In the genomic region with DNA sequence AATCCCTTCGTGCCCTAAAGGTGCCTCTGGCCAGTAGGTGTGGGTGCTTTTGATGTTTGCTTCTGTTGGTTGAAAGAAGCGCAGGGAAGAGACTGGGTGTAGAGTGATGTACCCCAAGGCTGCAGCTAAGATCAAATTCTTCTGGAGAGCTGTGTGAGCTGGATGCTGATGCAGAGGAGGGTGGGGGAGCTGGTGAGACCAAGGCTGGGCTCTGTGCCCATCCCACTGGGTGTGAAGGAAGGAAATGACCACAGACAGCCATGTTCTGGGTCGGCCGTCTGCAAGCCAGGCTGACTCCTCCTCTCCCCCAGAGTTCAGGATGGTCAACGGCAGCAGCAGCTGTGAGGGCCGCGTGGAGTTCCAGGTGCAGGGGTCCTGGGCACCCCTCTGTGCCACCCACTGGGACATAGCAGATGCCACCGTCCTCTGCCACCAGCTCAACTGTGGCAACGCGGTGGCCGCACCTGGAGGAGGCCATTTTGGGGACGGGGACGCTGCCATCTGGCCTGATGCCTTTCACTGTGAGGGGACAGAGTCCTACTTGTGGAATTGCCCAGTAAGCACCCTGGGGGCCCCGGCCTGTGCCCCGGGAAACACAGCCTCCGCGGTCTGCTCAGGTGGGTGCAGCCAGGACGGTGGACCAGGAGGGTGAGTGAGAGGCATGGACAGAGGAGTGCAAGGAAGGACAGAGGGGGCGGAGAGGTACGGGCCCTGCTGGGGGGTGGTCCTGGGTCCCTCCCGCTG, we compare ENCODE assay signal across 32 cellular contexts. TPM values are rescaled to one million over a fixed set of nuclear protein-coding genes. Genes with fewer than 3 reads are reported as not detected.
DNase-seq lines count a peak whose midpoint lies in the region; ATAC-seq and TF ChIP-seq lines count a peak whose summit lies in the region.
"Had no signal": no experiment of that assay in that cellular context is flagged by ENCODE, and none has a peak within 500 bp of the region (broad histone marks: within the 10 kb centered on the region; RNA-seq: fewer than 3 reads in every experiment).

No MANE protein-coding gene starts in this region.

- intact Hi-C loops in esophagus muscularis mucosa (cut with DNase I) (no loop called here), posterior vena cava (cut with DNase I) (no loop called here)

- H3F3A ChIP-seq in GM23248 (ENCODE audit: insufficient read depth): no peaks in the 10 kb centered on the region

- in situ Hi-C loops in GM23248 (cut with MboI): no loop called here

- no peak overlapping the region for H3K9ac ChIP-seq in GM23248

- no peaks in the 10 kb centered on the region for H3K9me3 Mint-ChIP-seq in natural killer cell treated with Interleukin-12 subunit alpha and Interleukin-12 subunit beta and Interleukin-15 and Interleukin-18, amount 100 ng/mL, for 72 hours
- H3K9me3 Mint-ChIP-seq: activated B cell treated with CpG ODN at 0.5 μM for 24 hours; activated naive CD4-positive, alpha-beta T cell treated with anti-CD3 and anti-CD28 coated beads, Interleukin-2, amount 10 ng/mL, durations not matched to agents 7 days and 5 days; activated T-helper 1 cell treated with anti-CD3 and anti-CD28 coated beads, Interleukin-12 subunit alpha, Interleukin-12 subunit beta, Interleukin-2, Interleukin-4 antibody, amounts not matched to agents 30 ng/mL and 10 ng/mL and 1 ng/mL, durations not matched to agents 14 hours and 24 hours and 36 hours had no signal

- no peaks in the 10 kb centered on the region for H3K9me2 ChIP-seq in GM23248 (ENCODE audit: insufficient read depth)

- H3K27ac ChIP-seq in GM23248: no peak overlapping the region
- H3K27ac ChIP-seq in esophagus muscularis mucosa (replicated peaks in 1 of 4): no peak overlapping the region
- H3K27ac ChIP-seq: breast epithelium, sigmoid colon had no signal

- H3K27me3 ChIP-seq in GM23248 (replicated peaks; ENCODE audit: insufficient read depth): no peaks in the 10 kb centered on the region
- no peaks in the 10 kb centered on the region for H3K27me3 ChIP-seq in esophagus muscularis mucosa
- H3K27me3 ChIP-seq: breast epithelium, sigmoid colon had no signal

- ATAC-seq in natural killer cell treated with Interleukin-12 subunit alpha and Interleukin-12 subunit beta and Interleukin-15 and Interleukin-18, amount 100 ng/mL, for 72 hours: no peak
- no peak for ATAC-seq in HG02678 (IDR thresholded peaks at IDR 0.05; ENCODE audit: unreplicated experiment)
- ATAC-seq: left colon had no signal

- 77 to 84% methylated on average over 18 to 21 of the region's 21 CpGs for WGBS in GM23248 (ENCODE audit: low coverage in 1 of 2, low lambda C conversion rate in 2 of 2, missing lambda C conversion rate in 2 of 2), 2 experiments
- WGBS in esophagus muscularis mucosa: 82% methylated on average over 14 of the region's 21 CpGs

- H3K36me3 Mint-ChIP-seq in natural killer cell treated with Interleukin-12 subunit alpha and Interleukin-12 subunit beta and Interleukin-15 and Interleukin-18, amount 100 ng/mL, for 72 hours: no peaks in the 10 kb centered on the region
- H3K36me3 Mint-ChIP-seq: activated naive CD4-positive, alpha-beta T cell treated with anti-CD3 and anti-CD28 coated beads, Interleukin-2, amount 10 ng/mL, durations not matched to agents 7 days and 5 days had no signal

- no peak for TF ChIP-seq POLR2A in esophagus muscularis mucosa (IDR thresholded peaks at IDR 0.05; ENCODE audit: low read depth)

- H4K20me1 ChIP-seq in GM23248 (ENCODE audit: insufficient read depth): no peaks in the 10 kb centered on the region

- no peaks in the 10 kb centered on the region for H3K79me2 ChIP-seq in GM23248 (ENCODE audit: insufficient read depth)

- peaks cover 0 to 2% of the 10 kb centered on the region in 2 donors for H3K4me1 Mint-ChIP-seq in natural killer cell treated with Interleukin-12 subunit alpha and Interleukin-12 subunit beta and Interleukin-15 and Interleukin-18, amount 100 ng/mL, for 72 hours (ENCODE audit: low read depth in 2 of 2)
- H3K4me1 Mint-ChIP-seq: activated B cell treated with CpG ODN at 0.5 μM for 24 hours; activated naive CD4-positive, alpha-beta T cell treated with anti-CD3 and anti-CD28 coated beads, Interleukin-2, amount 10 ng/mL, durations not matched to agents 7 days and 5 days had no signal

- no peak overlapping the region for H3K4me2 ChIP-seq in GM23248 (ENCODE audit: unreplicated experiment)

- no peak overlapping the region for H2AFZ ChIP-seq in GM23248

- no peaks in the 10 kb centered on the region for H3K36me3 ChIP-seq in GM23248 (ENCODE audit: low read depth)
- H3K36me3 ChIP-seq in esophagus muscularis mucosa: peaks cover 0 to 19% (median 0%) of the 10 kb centered on the region in 4 donors
- H3K36me3 ChIP-seq: breast epithelium, sigmoid colon had no signal

- no peaks in the 10 kb centered on the region for H3K27me3 Mint-ChIP-seq in natural killer cell treated with Interleukin-12 subunit alpha and Interleukin-12 subunit beta and Interleukin-15 and Interleukin-18, amount 100 ng/mL, for 72 hours
- H3K27me3 Mint-ChIP-seq: activated B cell treated with CpG ODN at 0.5 μM for 24 hours; activated naive CD4-positive, alpha-beta T cell treated with anti-CD3 and anti-CD28 coated beads, Interleukin-2, amount 10 ng/mL, durations not matched to agents 7 days and 5 days; progenitor cell of endocrine pancreas had no signal

- H3K27ac Mint-ChIP-seq in natural killer cell treated with Interleukin-12 subunit alpha and Interleukin-12 subunit beta and Interleukin-15 and Interleukin-18, amount 100 ng/mL, for 72 hours: no peak overlapping the region
- H3K27ac Mint-ChIP-seq: activated B cell treated with CpG ODN at 0.5 μM for 24 hours; activated naive CD4-positive, alpha-beta T cell treated with anti-CD3 and anti-CD28 coated beads, Interleukin-2, amount 10 ng/mL, durations not matched to agents 7 days and 5 days; activated T-helper 1 cell treated with anti-CD3 and anti-CD28 coated beads, Interleukin-12 subunit alpha, Interleukin-12 subunit beta, Interleukin-2, Interleukin-4 antibody, amounts not matched to agents 30 ng/mL and 10 ng/mL and 1 ng/mL, durations not matched to agents 14 hours and 24 hours and 36 hours; progenitor cell of endocrine pancreas had no signal

- no peaks in the 10 kb centered on the region for H3K4me1 ChIP-seq in GM23248 (ENCODE audit: insufficient read depth)
- no peaks in the 10 kb centered on the region for H3K4me1 ChIP-seq in esophagus muscularis mucosa
- H3K4me1 ChIP-seq: breast epithelium, sigmoid colon had no signal

- no peak overlapping the region for H3K4me3 Mint-ChIP-seq in natural killer cell treated with Interleukin-12 subunit alpha and Interleukin-12 subunit beta and Interleukin-15 and Interleukin-18, amount 100 ng/mL, for 72 hours
- H3K4me3 Mint-ChIP-seq: activated B cell treated with CpG ODN at 0.5 μM for 24 hours; activated naive CD4-positive, alpha-beta T cell treated with anti-CD3 and anti-CD28 coated beads, Interleukin-2, amount 10 ng/mL, durations not matched to agents 7 days and 5 days; activated T-helper 1 cell treated with anti-CD3 and anti-CD28 coated beads, Interleukin-12 subunit alpha, Interleukin-12 subunit beta, Interleukin-2, Interleukin-4 antibody, amounts not matched to agents 30 ng/mL and 10 ng/mL and 1 ng/mL, durations not matched to agents 14 hours and 24 hours and 36 hours had no signal

- H3K4me3 ChIP-seq in GM23248 (no peak overlapping the region), esophagus muscularis mucosa (no peak overlapping the region)
- H3K4me3 ChIP-seq: breast epithelium, sigmoid colon had no signal

- peak; percentile 3 for DNase-seq in D341Med (ENCODE audit: low spot score)
- peak; percentile 15 for DNase-seq in GM23248
- peak; percentile 88 for DNase-seq in esophagus muscularis mucosa (ENCODE audit: extremely low spot score)
- peak; percentile 72 for DNase-seq in posterior vena cava (ENCODE audit: low spot score)
- no peak for DNase-seq in natural killer cell treated with Interleukin-12 subunit alpha and Interleukin-12 subunit beta and Interleukin-15 and Interleukin-18, amount 100 ng/mL, for 72 hours (ENCODE audit: low spot score)
- DNase-seq in anterior cingulate cortex (lab: John Stamatoyannopoulos, UW): no peak
- DNase-seq: activated B cell treated with CpG ODN at 0.5 μM for 24 hours; activated CD8-positive, alpha-beta memory T cell treated with anti-CD3 and anti-CD28 coated beads, Interleukin-2, amount 50 U/mL, for 4 hours; activated naive CD4-positive, alpha-beta T cell treated with anti-CD3 and anti-CD28 coated beads, Interleukin-2, amount 10 ng/mL, durations not matched to agents 7 days and 5 days; amniotic stem cell; C1 segment of cervical spinal cord; COR-L47; DMS53; GOT3; hippocampal formation; left colon; mesendoderm; NCI-H1092; NCI-H187; NCI-H2171; NCI-H510A; sigmoid colon; stimulated activated CD4-positive, alpha-beta T cell treated with anti-CD3 and anti-CD28 coated beads, Interleukin-4, amount 100 ng/mL, for 1 hour; trophoblast cell had no signal

- H3K9me3 ChIP-seq in GM23248 (ENCODE audit: low read depth) (no peaks in the 10 kb centered on the region), esophagus muscularis mucosa (no peaks in the 10 kb centered on the region)
- H3K9me3 ChIP-seq: sigmoid colon had no signal

- TF ChIP-seq EP300 in esophagus muscularis mucosa (IDR thresholded peaks at IDR 0.05): no peak

- TF ChIP-seq CTCF in esophagus muscularis mucosa (IDR thresholded peaks at IDR 0.05): no peak

RNA-seq across cellular contexts. Expression of gene SCART1, which starts 5.1 kb away (rescaled TPM):
- total RNA-seq in GM23248 (2014; rRNA removed; shearing (Covaris generic)): 0.65 and 2.1 TPM in 2 replicates
- polyA plus RNA-seq in GM23248 (2016; fragmentation: Nextera tagmentation; extraction: Ambion mirVana): 0.15 and 0.16 TPM in 2 replicates
- 1 to 10 TPM in 3 of 4 donors, under 1 TPM in 1; 0.65 to 1.7 (median 1.4) TPM for total RNA-seq in esophagus muscularis mucosa
- 1 to 10 TPM; 2.9 to 3.4 TPM for total RNA-seq in posterior vena cava
- total RNA-seq in natural killer cell treated with Interleukin-12 subunit alpha and Interleukin-12 subunit beta and Interleukin-15 and Interleukin-18, amount 100 ng/mL, for 72 hours: 1 to 10 TPM; 2.0 to 3.6 TPM

RNA-seq across cellular contexts. Expression of gene SPRN, which starts 34.5 kb away (rescaled TPM):
- 0.22 and 0.76 TPM in 2 replicates for total RNA-seq in GM23248 (2014; rRNA removed; shearing (Covaris generic))
- 0.32 and 0.34 TPM in 2 replicates for polyA plus RNA-seq in GM23248 (2016; fragmentation: Nextera tagmentation; extraction: Ambion mirVana)
- under 1 TPM in 2 of 4 donors, not detected in 2; 0.34 to 0.71 TPM for total RNA-seq in esophagus muscularis mucosa
- under 1 TPM; 0.14 to 0.19 TPM for total RNA-seq in posterior vena cava
- not detected for total RNA-seq in natural killer cell treated with Interleukin-12 subunit alpha and Interleukin-12 subunit beta and Interleukin-15 and Interleukin-18, amount 100 ng/mL, for 72 hours
- total RNA-seq: activated B cell treated with CpG ODN at 0.5 μM for 24 hours; activated T-helper 1 cell treated with anti-CD3 and anti-CD28 coated beads, Interleukin-12 subunit alpha, Interleukin-12 subunit beta, Interleukin-2, Interleukin-4 antibody, amounts not matched to agents 30 ng/mL and 10 ng/mL and 1 ng/mL, durations not matched to agents 14 hours and 24 hours and 36 hours; HT-29; left colon; M059J; RPMI7951; SK-MEL-5 had no signal

Comparison
In these comparisons a context has a peak if more than half of its experiments do, and no peak if none do; other contexts are left out.
1. DNase-seq: peak in D341Med (single experiment), GM23248 (single experiment), esophagus muscularis mucosa (single experiment) and posterior vena cava (single experiment); none in natural killer cell treated with Interleukin-12 subunit alpha and Interleukin-12 subunit beta and Interleukin-15 and Interleukin-18, amount 100 ng/mL, for 72 hours (single experiment) and anterior cingulate cortex (0 of 58).